In genomic region chr19:46775642-46776258, GRCh38 we compare ENCODE assay signal across 2 cellular contexts.
TF ChIP-seq lines count a peak whose summit lies in the region.

No MANE protein-coding gene starts in this region.

TF ChIP-seq in HEK293, 187 proteins besides CTCF, POLR2A, EP300 and RAD21:
- TF ChIP-seq ZNF621 (tag by site-specific recombination; IDR thresholded peaks at IDR 0.05): no peak
- TF ChIP-seq ZNF121 (tag by site-specific recombination; IDR thresholded peaks at IDR 0.05): peak; percentile 81

TF ChIP-seq in K562, 482 proteins besides CTCF, POLR2A, EP300 and RAD21:
- TF ChIP-seq ZBTB43 (CRISPR knock-in tag; IDR thresholded peaks at IDR 0.05) (no peak), ZNF121 (CRISPR knock-in tag; conservative IDR thresholded peaks at IDR 0.05) (peak; percentile 50; the same call in 1 of the 2 replicates), RBM25 (IDR thresholded peaks at IDR 0.05; ENCODE audit: low read depth, low read length, severe bottlenecking) (peak; percentile 50), POLR2G (IDR thresholded peaks at IDR 0.05; ENCODE audit: low read depth, low read length) (peak; percentile 7; the same call in 1 of the 2 replicates), LARP7 (IDR thresholded peaks at IDR 0.05) (no peak), TAF7 (tag; IDR thresholded peaks at IDR 0.05) (no peak), MAFG (tag; conservative IDR thresholded peaks at IDR 0.05) (peak; percentile 34; the same call in 1 of the 2 replicates)
